21 cellular contexts compared by ENCODE assay signal in the genomic region with DNA sequence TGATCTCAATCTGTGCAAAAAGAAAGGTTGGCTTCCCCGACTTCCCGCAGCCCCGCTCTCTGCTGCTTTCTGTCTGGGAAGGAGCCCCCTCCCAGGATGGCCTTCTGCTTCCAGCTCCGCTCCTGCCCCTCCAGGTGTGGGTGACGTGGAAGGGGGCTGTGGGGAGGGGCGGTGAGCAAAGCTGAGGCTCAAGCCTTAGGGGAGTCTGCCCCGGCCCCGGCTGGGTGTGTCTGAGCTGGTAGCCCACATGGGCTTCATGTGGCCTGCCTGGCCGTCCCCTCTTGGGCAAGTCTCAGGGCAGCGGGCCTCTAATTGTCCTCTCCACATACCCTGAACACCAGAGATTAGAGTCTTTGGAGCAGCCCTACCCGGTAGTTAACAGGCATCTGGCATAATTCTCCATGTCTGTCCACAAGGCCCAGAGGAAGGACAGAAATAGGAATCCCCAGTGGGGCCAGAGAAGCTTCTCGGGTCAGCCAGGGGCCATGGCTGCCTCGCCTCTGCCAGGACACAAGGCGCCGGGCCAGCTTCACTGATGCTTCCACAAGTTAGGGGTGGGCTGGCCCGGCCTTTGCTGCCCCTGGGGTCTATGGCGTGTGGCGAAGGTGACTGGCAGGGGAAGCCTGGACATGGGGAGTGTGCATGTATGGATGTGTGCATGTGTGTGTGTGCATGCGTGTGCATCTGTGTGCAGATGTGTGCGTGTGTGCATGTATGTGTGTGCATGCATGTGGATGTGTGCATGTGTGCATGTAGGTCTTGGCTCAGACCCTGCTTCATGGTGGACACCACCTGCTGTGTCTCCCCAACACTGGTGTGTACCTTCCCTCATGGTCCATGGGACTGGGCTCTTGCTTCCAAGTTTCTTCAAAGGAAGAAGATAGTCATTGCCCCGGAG. TPM values are rescaled to one million over a fixed set of nuclear protein-coding genes. Genes with fewer than 3 reads are reported as not detected.
"Had no signal": no experiment of that assay in that cellular context is flagged by ENCODE, and none has a peak within 500 bp of the region (broad histone marks: within the 10 kb centered on the region; RNA-seq: fewer than 3 reads in every experiment).

No MANE protein-coding gene starts in this region.

- H3K4me3 Mint-ChIP-seq: activated B cell treated with CpG ODN at 0.5 μM for 24 hours; activated CD8-positive, alpha-beta T cell treated with anti-CD3 and anti-CD28 coated beads, Interleukin-2, amount 10 ng/mL, durations not matched to agents 7 days and 5 days; activated T-cell treated with anti-CD3 and anti-CD28 coated beads, Interleukin-2, amount 50 U/mL, for 72 hours; naive B cell; stimulated activated naive CD8-positive, alpha-beta T cell treated with anti-CD3 and anti-CD28 coated beads, Interleukin-15, amount 100 ng/mL, for 72 hours had no signal

- DNase-seq: activated B cell treated with CpG ODN at 0.5 μM for 24 hours; activated CD4-positive, alpha-beta T cell treated with anti-CD3 and anti-CD28 coated beads for 48 hours; activated CD8-positive, alpha-beta memory T cell treated with anti-CD3 and anti-CD28 coated beads, Interleukin-2, amount 50 U/mL, for 4 hours; activated CD8-positive, alpha-beta T cell treated with anti-CD3 and anti-CD28 coated beads, Interleukin-2, amount 10 ng/mL, durations not matched to agents 7 days and 5 days; activated gamma-delta T cell; activated T-cell treated with anti-CD3 and anti-CD28 coated beads, Interleukin-2, amount 50 U/mL, for 72 hours; caudate nucleus; colonic mucosa; esophagus squamous epithelium; foreskin fibroblast; head of caudate nucleus; left colon; mammary epithelial cell; naive B cell; stimulated activated naive CD8-positive, alpha-beta T cell treated with anti-CD3 and anti-CD28 coated beads, Interleukin-15, amount 100 ng/mL, for 72 hours; T-helper 2 cell had no signal

- FAIRE-seq: astrocyte, endothelial cell of umbilical vein had no signal

- H3K27me3 ChIP-seq: colonic mucosa, esophagus squamous epithelium, upper lobe of left lung had no signal

- H3K4me2 ChIP-seq: smooth muscle cell had no signal

- H3K9me3 ChIP-seq: colonic mucosa, esophagus squamous epithelium, upper lobe of left lung had no signal

- H3K27ac Mint-ChIP-seq: activated B cell treated with CpG ODN at 0.5 μM for 24 hours; activated CD8-positive, alpha-beta T cell treated with anti-CD3 and anti-CD28 coated beads, Interleukin-2, amount 10 ng/mL, durations not matched to agents 7 days and 5 days; activated T-cell treated with anti-CD3 and anti-CD28 coated beads, Interleukin-2, amount 50 U/mL, for 72 hours; naive B cell; stimulated activated naive CD8-positive, alpha-beta T cell treated with anti-CD3 and anti-CD28 coated beads, Interleukin-15, amount 100 ng/mL, for 72 hours had no signal

- H3K36me3 Mint-ChIP-seq: naive B cell had no signal

- H3K27ac ChIP-seq: colonic mucosa, esophagus squamous epithelium had no signal

- H3K4me1 ChIP-seq: colonic mucosa had no signal

- H3K36me3 ChIP-seq: colonic mucosa, esophagus squamous epithelium, upper lobe of left lung had no signal

- H3K9me3 Mint-ChIP-seq: activated B cell treated with CpG ODN at 0.5 μM for 24 hours; activated T-cell treated with anti-CD3 and anti-CD28 coated beads, Interleukin-2, amount 50 U/mL, for 72 hours; naive B cell; stimulated activated naive CD8-positive, alpha-beta T cell treated with anti-CD3 and anti-CD28 coated beads, Interleukin-15, amount 100 ng/mL, for 72 hours had no signal

- H3K4me1 Mint-ChIP-seq: activated B cell treated with CpG ODN at 0.5 μM for 24 hours; stimulated activated naive CD8-positive, alpha-beta T cell treated with anti-CD3 and anti-CD28 coated beads, Interleukin-15, amount 100 ng/mL, for 72 hours had no signal

- ATAC-seq: activated CD8-positive, alpha-beta T cell treated with anti-CD3 and anti-CD28 coated beads, Interleukin-2, amount 10 ng/mL, durations not matched to agents 7 days and 5 days; activated T-cell treated with anti-CD3 and anti-CD28 coated beads, Interleukin-2, amount 50 U/mL, for 72 hours; left colon; stimulated activated naive CD8-positive, alpha-beta T cell treated with anti-CD3 and anti-CD28 coated beads, Interleukin-15, amount 100 ng/mL, for 72 hours had no signal

- H3K4me3 ChIP-seq: colonic mucosa, esophagus squamous epithelium, smooth muscle cell, upper lobe of left lung had no signal

- H3K27me3 Mint-ChIP-seq: activated B cell treated with CpG ODN at 0.5 μM for 24 hours; naive B cell; stimulated activated naive CD8-positive, alpha-beta T cell treated with anti-CD3 and anti-CD28 coated beads, Interleukin-15, amount 100 ng/mL, for 72 hours had no signal

RNA-seq across cellular contexts. Expression of gene FRMD1, which starts 24.1 kb away (rescaled TPM):
- total RNA-seq: activated B cell treated with CpG ODN at 0.5 μM for 24 hours; activated CD8-positive, alpha-beta T cell treated with anti-CD3 and anti-CD28 coated beads, Interleukin-2, amount 10 ng/mL, durations not matched to agents 7 days and 5 days; astrocyte; endothelial cell of umbilical vein; mammary epithelial cell; smooth muscle cell; temporal lobe; upper lobe of left lung had no signal
- polyA plus RNA-seq: endothelial cell of umbilical vein, smooth muscle cell had no signal

RNA-seq across cellular contexts. Expression of gene KIF25, which starts 57.4 kb away (rescaled TPM):
- total RNA-seq: activated B cell treated with CpG ODN at 0.5 μM for 24 hours; activated CD8-positive, alpha-beta T cell treated with anti-CD3 and anti-CD28 coated beads, Interleukin-2, amount 10 ng/mL, durations not matched to agents 7 days and 5 days; astrocyte; endothelial cell of umbilical vein; mammary epithelial cell had no signal
- polyA plus RNA-seq: endothelial cell of umbilical vein, mammary epithelial cell had no signal
